In genomic region chr13:98265669-98266551, GRCh38 we compare ENCODE assay signal across 1 cellular context.
A peak's percentile ranks its signal among the peaks of the same experiment; 100 is the strongest.
TF ChIP-seq lines count a peak whose summit lies in the region.

No MANE protein-coding gene starts in this region.

TF ChIP-seq in HepG2, 621 proteins besides CTCF, POLR2A, EP300 and RAD21 (continued from another document):
- TF ChIP-seq ZNF318 (CRISPR knock-in tag; IDR thresholded peaks at IDR 0.05): no peak
- no peak for TF ChIP-seq SMYD3 (CRISPR knock-in tag; IDR thresholded peaks at IDR 0.05)
- TF ChIP-seq SOX6 (IDR thresholded peaks at IDR 0.05): no peak
- TF ChIP-seq SOX6 (CRISPR knock-in tag; IDR thresholded peaks at IDR 0.05): peak; percentile 91
- peak; percentile 44; the same call in 1 of the 2 replicates for TF ChIP-seq ZNF644 (CRISPR knock-in tag; IDR thresholded peaks at IDR 0.05; ENCODE audit: low read depth)
- 0 out of 2 replicates have a peak, but pooled peaks have one; percentile 29 for TF ChIP-seq MYPOP (CRISPR knock-in tag; IDR thresholded peaks at IDR 0.05)
- TF ChIP-seq ZNF292 (CRISPR knock-in tag; IDR thresholded peaks at IDR 0.05; ENCODE audit: borderline replicate concordance, low read depth): peak; percentile 87; the same call in 1 of the 2 replicates
- TF ChIP-seq ZNF558 (CRISPR knock-in tag; IDR thresholded peaks at IDR 0.05; ENCODE audit: borderline replicate concordance): no peak
- TF ChIP-seq ZNF460 (CRISPR knock-in tag; IDR thresholded peaks at IDR 0.05; ENCODE audit: borderline replicate concordance): peak; percentile 25; the same call in 1 of the 2 replicates
- no peak for TF ChIP-seq ZBTB10 (CRISPR knock-in tag; IDR thresholded peaks at IDR 0.05; ENCODE audit: borderline replicate concordance)
- no peak for TF ChIP-seq MXD4 (CRISPR knock-in tag; IDR thresholded peaks at IDR 0.05)
- peak; percentile 56; the same call in 1 of the 2 replicates for TF ChIP-seq DMAP1 (CRISPR knock-in tag; IDR thresholded peaks at IDR 0.05)
- TF ChIP-seq ZNF766 (CRISPR knock-in tag; IDR thresholded peaks at IDR 0.05; ENCODE audit: borderline replicate concordance): no peak
- TF ChIP-seq TBP (CRISPR knock-in tag; IDR thresholded peaks at IDR 0.05): no peak
- TF ChIP-seq ZNF572 (CRISPR knock-in tag; IDR thresholded peaks at IDR 0.05): peak; percentile 80; the same call in 1 of the 2 replicates
- TF ChIP-seq SMAD9 (CRISPR knock-in tag; IDR thresholded peaks at IDR 0.05): no peak
- TF ChIP-seq SUZ12 (IDR thresholded peaks at IDR 0.05; ENCODE audit: low read depth, low read length): no peak
- 0 out of 2 replicates have a peak, but pooled peaks have one; percentile 13 for TF ChIP-seq KMT2B (CRISPR knock-in tag; IDR thresholded peaks at IDR 0.05)
- TF ChIP-seq DMTF1 (CRISPR knock-in tag; IDR thresholded peaks at IDR 0.05): no peak
- TF ChIP-seq ZGPAT (CRISPR knock-in tag; IDR thresholded peaks at IDR 0.05): peak; percentile 40; the same call in 1 of the 2 replicates
